ENCODE assay signal across 8 cellular contexts in the genomic region with DNA sequence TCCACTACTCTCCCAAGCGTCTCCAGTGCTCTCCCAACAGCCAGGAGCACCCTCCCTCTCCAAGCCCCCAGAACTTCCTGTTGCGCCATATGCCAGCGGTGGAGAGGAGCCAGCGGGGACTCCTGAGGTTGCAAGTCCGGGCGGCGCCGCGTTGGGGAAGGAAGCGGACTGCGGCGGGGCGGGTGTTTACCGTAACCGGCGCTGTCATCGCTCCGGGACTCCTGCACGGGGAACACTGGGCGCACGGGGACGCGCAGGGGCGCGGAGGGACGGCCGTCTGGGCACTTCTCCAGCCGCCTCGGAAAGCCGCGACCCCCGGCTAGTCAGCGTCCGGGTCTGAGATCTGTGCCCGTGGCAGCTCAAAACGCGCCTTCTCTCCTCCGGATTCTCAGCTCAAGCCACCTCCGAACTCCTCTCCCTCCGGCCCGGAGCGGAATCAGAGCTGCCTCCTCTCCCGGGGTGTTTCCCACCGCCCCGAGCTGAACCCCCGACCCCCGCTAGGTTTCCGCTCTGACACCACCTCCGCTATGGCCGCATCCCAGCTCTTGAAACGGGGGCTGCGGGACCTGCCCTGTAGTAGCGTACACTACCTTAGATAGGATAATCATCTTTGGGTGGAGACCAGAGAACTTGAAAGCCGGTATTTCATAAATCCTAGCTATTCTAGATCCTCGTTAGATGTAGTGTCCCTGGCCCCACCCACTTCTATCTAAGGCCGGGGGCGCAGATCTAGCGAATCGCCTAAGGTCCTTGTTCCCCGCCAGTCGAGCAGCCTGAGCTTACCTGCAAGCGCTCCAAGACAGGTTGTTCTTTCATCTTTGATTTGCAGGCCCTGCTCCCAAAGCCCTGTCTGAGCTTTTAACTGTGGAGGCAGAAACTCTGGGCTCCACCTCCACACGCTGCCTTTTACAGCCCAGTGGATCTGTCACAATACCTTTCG. TPM values are rescaled to one million over a fixed set of nuclear protein-coding genes. Genes with fewer than 3 reads are reported as not detected.
DNase-seq lines count a peak whose midpoint lies in the region; ATAC-seq, FAIRE-seq and TF ChIP-seq lines count a peak whose summit lies in the region.

A gene with protein sequence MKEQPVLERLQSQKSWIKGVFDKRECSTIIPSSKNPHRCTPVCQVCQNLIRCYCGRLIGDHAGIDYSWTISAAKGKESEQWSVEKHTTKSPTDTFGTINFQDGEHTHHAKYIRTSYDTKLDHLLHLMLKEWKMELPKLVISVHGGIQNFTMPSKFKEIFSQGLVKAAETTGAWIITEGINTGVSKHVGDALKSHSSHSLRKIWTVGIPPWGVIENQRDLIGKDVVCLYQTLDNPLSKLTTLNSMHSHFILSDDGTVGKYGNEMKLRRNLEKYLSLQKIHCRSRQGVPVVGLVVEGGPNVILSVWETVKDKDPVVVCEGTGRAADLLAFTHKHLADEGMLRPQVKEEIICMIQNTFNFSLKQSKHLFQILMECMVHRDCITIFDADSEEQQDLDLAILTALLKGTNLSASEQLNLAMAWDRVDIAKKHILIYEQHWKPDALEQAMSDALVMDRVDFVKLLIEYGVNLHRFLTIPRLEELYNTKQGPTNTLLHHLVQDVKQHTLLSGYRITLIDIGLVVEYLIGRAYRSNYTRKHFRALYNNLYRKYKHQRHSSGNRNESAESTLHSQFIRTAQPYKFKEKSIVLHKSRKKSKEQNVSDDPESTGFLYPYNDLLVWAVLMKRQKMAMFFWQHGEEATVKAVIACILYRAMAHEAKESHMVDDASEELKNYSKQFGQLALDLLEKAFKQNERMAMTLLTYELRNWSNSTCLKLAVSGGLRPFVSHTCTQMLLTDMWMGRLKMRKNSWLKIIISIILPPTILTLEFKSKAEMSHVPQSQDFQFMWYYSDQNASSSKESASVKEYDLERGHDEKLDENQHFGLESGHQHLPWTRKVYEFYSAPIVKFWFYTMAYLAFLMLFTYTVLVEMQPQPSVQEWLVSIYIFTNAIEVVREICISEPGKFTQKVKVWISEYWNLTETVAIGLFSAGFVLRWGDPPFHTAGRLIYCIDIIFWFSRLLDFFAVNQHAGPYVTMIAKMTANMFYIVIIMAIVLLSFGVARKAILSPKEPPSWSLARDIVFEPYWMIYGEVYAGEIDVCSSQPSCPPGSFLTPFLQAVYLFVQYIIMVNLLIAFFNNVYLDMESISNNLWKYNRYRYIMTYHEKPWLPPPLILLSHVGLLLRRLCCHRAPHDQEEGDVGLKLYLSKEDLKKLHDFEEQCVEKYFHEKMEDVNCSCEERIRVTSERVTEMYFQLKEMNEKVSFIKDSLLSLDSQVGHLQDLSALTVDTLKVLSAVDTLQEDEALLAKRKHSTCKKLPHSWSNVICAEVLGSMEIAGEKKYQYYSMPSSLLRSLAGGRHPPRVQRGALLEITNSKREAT (N-terminal part only) (minus strand): TSS at position 881 of the 940 bp plus-strand sequence. CDS start 65 bp downstream, at position 816.

- no peaks in the 10 kb centered on the region for H3K79me2 ChIP-seq in keratinocyte (ENCODE audit: control insufficient read depth, insufficient read depth, low read length)

- dilution Hi-C loops in keratinocyte (cut with MboI; ENCODE audit: extremely low pct_ligation_motif_present, low sequenced_read_pairs) = no loop called here

- FAIRE-seq in keratinocyte (lab: Jason Lieb, UNC) = no peak

- H3K9me1 ChIP-seq in keratinocyte (ENCODE audit: control insufficient read depth, extremely low read depth, insufficient read depth, low read length) = no peaks in the 10 kb centered on the region

- H3K4me3 ChIP-seq in keratinocyte (ENCODE audit: control insufficient read depth in 2 of 3, extremely low read depth in 1 of 3, insufficient read depth in 2 of 3, low read depth in 1 of 3, low read length in 3 of 3) (peak within 1 kb of the TSS; percentile 64 to 76 (median 68)), skin epidermis (peak within 1 kb of the TSS; percentile 39 to 60 (median 50))

- peak within 1 kb of the TSS; percentile 75 for H3K4me2 ChIP-seq in keratinocyte (ENCODE audit: control insufficient read depth, extremely low read depth, insufficient read depth, low read depth, low read length)

- ATAC-seq in HG02970 (IDR thresholded peaks at IDR 0.05; ENCODE audit: low FRiP score, unreplicated experiment) = no peak

- H3K27me3 ChIP-seq in keratinocyte (ENCODE audit: control insufficient read depth, extremely low read depth, insufficient read depth, low read length) = no peaks in the 10 kb centered on the region

- H3K9me3 ChIP-seq in keratinocyte (ENCODE audit: control insufficient read depth, low read depth, low read length) = no peaks in the 10 kb centered on the region

- TF ChIP-seq CTCF in keratinocyte (optimal IDR thresholded peaks at IDR 0.05 in 1 of 3, IDR thresholded peaks at IDR 0.05 in 1 of 3, conservative IDR thresholded peaks at IDR 0.05 in 1 of 3; ENCODE audit: extremely low read depth in 1 of 3, insufficient read depth in 2 of 3, low read length in 3 of 3) = no peak

- no peaks in the 10 kb centered on the region for H4K20me1 ChIP-seq in keratinocyte (ENCODE audit: control insufficient read depth, extremely low read depth, insufficient read depth, low read length)

- H2AFZ ChIP-seq in keratinocyte (ENCODE audit: control insufficient read depth, low read length) = peak within 1 kb of the TSS; percentile 92

- peak within 1 kb of the TSS; percentile 58 for H3K9ac ChIP-seq in keratinocyte (ENCODE audit: control insufficient read depth, extremely low read depth, insufficient read depth, low read length)

- peaks cover 6% of the 10 kb centered on the region for H3K4me1 ChIP-seq in keratinocyte (ENCODE audit: control insufficient read depth, extremely low read depth, insufficient read depth, low read length)

- H3K36me3 ChIP-seq in keratinocyte (ENCODE audit: control insufficient read depth in 2 of 2, extremely low read depth in 1 of 2, insufficient read depth in 2 of 2, low read length in 2 of 2) = no peaks in the 10 kb centered on the region

- DNase-seq in NCI-H2107 (lab: John Stamatoyannopoulos, UW) = peak; percentile 9
- no peak for DNase-seq in NCI-H2107 treated with DMSO at 0.1 percent for 48 hours (lab: John Stamatoyannopoulos, UW; ENCODE audit: unreplicated experiment)
- DNase-seq in NCI-H1048 (lab: John Stamatoyannopoulos, UW) = peak; percentile 39
- DNase-seq in T-helper 2 cell = peak in 3 of 5 experiments; percentile 3 to 58 (median 6)
- peak; percentile 50 for DNase-seq in cerebellum (ENCODE audit: low spot score)
- DNase-seq in keratinocyte (ENCODE audit: low read depth, low spot score) = no peak

- peak within 1 kb of the TSS; percentile 31 for H3K27ac ChIP-seq in keratinocyte (ENCODE audit: control insufficient read depth, insufficient read depth, low read length)
- peak within 1 kb of the TSS in 18 of 21 experiments; percentile 2 to 80 (median 74) for H3K27ac ChIP-seq in skin epidermis

RNA-seq across cellular contexts. Expression of the gene that starts here (rescaled TPM):
- 3.0 TPM for total RNA-seq in cerebellum
- polyA plus RNA-seq in keratinocyte = 0.18 to 0.24 TPM (median 0.22 TPM) in 3 replicates
- polyA plus RNA-seq in keratinocyte (2011; ENCODE audit: low read depth) = not detected
- polyA plus RNA-seq in keratinocyte (2011; cell fraction: cytosol; rRNA removed) = 0.06 and 0.15 TPM in 2 replicates
- 0.56 and 0.83 TPM in 2 replicates for polyA plus RNA-seq in keratinocyte (2011; cell fraction: nucleus; rRNA removed)
- polyA plus RNA-seq in keratinocyte (2012; ENCODE audit: low replicate concordance) = 0.11 and 0.13 TPM in 2 replicates
- polyA minus RNA-seq in keratinocyte = 0.29 to 0.56 TPM in 2 of 3 replicates, not detected in the other
- not detected for polyA minus RNA-seq in keratinocyte (2011; cell fraction: cytosol; rRNA and poly(A)+ RNA removed)
- polyA minus RNA-seq in keratinocyte (2011; cell fraction: nucleus; rRNA and poly(A)+ RNA removed) = 0.84 and 2.0 TPM in 2 replicates

Comparison
In these comparisons a context has a peak if more than half of its experiments do, and no peak if none do; other contexts are left out.
1. DNase-seq: peak in NCI-H2107 (single experiment), NCI-H1048 (single experiment), T-helper 2 cell (3 of 5) and cerebellum (single experiment); none in NCI-H2107 treated with DMSO at 0.1 percent for 48 hours (single experiment) and keratinocyte (single experiment).